Comparison of ENCODE assay signal across 10 cellular contexts in the genomic region with DNA sequence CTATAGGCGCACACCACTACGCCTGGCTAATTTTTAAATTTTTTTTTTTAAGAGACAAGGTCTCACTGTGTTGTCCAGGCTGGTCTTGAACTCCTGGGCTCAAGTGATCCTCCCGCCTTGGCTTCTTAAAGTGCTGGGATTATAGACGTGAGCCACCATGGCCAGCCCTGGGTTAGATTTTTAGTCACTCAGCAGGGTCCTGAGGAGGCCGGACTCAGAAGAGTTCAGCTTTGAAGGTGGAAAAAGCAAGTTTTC. TPM values are rescaled to one million over a fixed set of nuclear protein-coding genes. Genes with fewer than 3 reads are reported as not detected.
DNase-seq lines count a peak whose midpoint lies in the region; ATAC-seq and TF ChIP-seq lines count a peak whose summit lies in the region.
"Had no signal": no experiment of that assay in that cellular context is flagged by ENCODE, and none has a peak within 500 bp of the region (broad histone marks: within the 10 kb centered on the region; RNA-seq: fewer than 3 reads in every experiment).

No MANE protein-coding gene starts in this region.

- H3K4me3 Mint-ChIP-seq in activated naive CD8-positive, alpha-beta T cell treated with anti-CD3 and anti-CD28 coated beads, Interleukin-2, amount 10 ng/mL, durations not matched to agents 7 days and 5 days, result peak overlapping the region; percentile 83
- H3K4me3 Mint-ChIP-seq in natural killer cell, result peak overlapping the region; percentile 75

- peaks cover 7% of the 10 kb centered on the region for H3K36me3 Mint-ChIP-seq in activated naive CD8-positive, alpha-beta T cell treated with anti-CD3 and anti-CD28 coated beads, Interleukin-2, amount 10 ng/mL, durations not matched to agents 7 days and 5 days
- H3K36me3 Mint-ChIP-seq in natural killer cell, result no peaks in the 10 kb centered on the region

- H3K4me1 Mint-ChIP-seq in activated naive CD8-positive, alpha-beta T cell treated with anti-CD3 and anti-CD28 coated beads, Interleukin-2, amount 10 ng/mL, durations not matched to agents 7 days and 5 days, result peaks cover 71% of the 10 kb centered on the region
- peaks cover 60 to 65% of the 10 kb centered on the region in 2 donors for H3K4me1 Mint-ChIP-seq in natural killer cell

- peaks cover 53 to 79% (median 60%) of the 10 kb centered on the region in 10 experiments for H3K4me1 ChIP-seq in BLaER1 treated with 17β-estradiol and CSF1 and Interleukin-3, amounts not matched to agents 10 nM and 100 nM

- peak overlapping the region; percentile 73 to 98 (median 95) for H3K27ac ChIP-seq in BLaER1 treated with 17β-estradiol and CSF1 and Interleukin-3, amounts not matched to agents 10 nM and 100 nM

- H3K4me2 ChIP-seq in BLaER1 treated with 17β-estradiol and CSF1 and Interleukin-3, amounts not matched to agents 10 nM and 100 nM, result peak overlapping the region; percentile 82 to 97 (median 92)

- H4K20me1 ChIP-seq in BLaER1 treated with 17β-estradiol and CSF1 and Interleukin-3, amounts not matched to agents 10 nM and 100 nM, result no peaks in the 10 kb centered on the region

- H3K27ac Mint-ChIP-seq in activated naive CD8-positive, alpha-beta T cell treated with anti-CD3 and anti-CD28 coated beads, Interleukin-2, amount 10 ng/mL, durations not matched to agents 7 days and 5 days, result peak overlapping the region; percentile 94
- peak overlapping the region; percentile 99 to 100 for H3K27ac Mint-ChIP-seq in natural killer cell

- CTCF ChIA-PET in GM10248 (lab: Yijun Ruan, JAX), result interaction anchor here (0.8 to 8.3 kb wide), 7 partner anchors 20 to 163 kb away, joined by 3 to 101 read pairs (median 32); partner anchors contain the start of gene PIM1

- intact Hi-C loops in natural killer cell (cut with micrococcal nuclease), result no loop called here

- H3K36me3 ChIP-seq in BLaER1 treated with 17β-estradiol and CSF1 and Interleukin-3, amounts not matched to agents 10 nM and 100 nM, result no peaks in the 10 kb centered on the region

- peak overlapping the region in 9 of 10 experiments; percentile 32 to 61 (median 47); a peak in 16 of 20 replicates for H3K4me3 ChIP-seq in BLaER1 treated with 17β-estradiol and CSF1 and Interleukin-3, amounts not matched to agents 10 nM and 100 nM
- peak overlapping the region; percentile 1 for H3K4me3 ChIP-seq in GM12865 (ENCODE audit: low read depth, low read length)

- no peaks in the 10 kb centered on the region for H3K9me3 Mint-ChIP-seq in activated naive CD8-positive, alpha-beta T cell treated with anti-CD3 and anti-CD28 coated beads, Interleukin-2, amount 10 ng/mL, durations not matched to agents 7 days and 5 days
- H3K9me3 Mint-ChIP-seq in natural killer cell, result no peaks in the 10 kb centered on the region

- ATAC-seq in activated naive CD8-positive, alpha-beta T cell treated with anti-CD3 and anti-CD28 coated beads, Interleukin-2, amount 10 ng/mL, durations not matched to agents 7 days and 5 days (ENCODE audit: low read depth), result no peak
- ATAC-seq in natural killer cell, result no peak
- ATAC-seq in GM18873 (IDR thresholded peaks at IDR 0.05; ENCODE audit: low FRiP score, unreplicated experiment), result no peak

- H3K9ac ChIP-seq in BLaER1 treated with 17β-estradiol and CSF1 and Interleukin-3, amounts not matched to agents 10 nM and 100 nM, result peak overlapping the region; percentile 74 to 91 (median 80)

- TF ChIP-seq CTCF in GM12865 (IDR thresholded peaks at IDR 0.05; ENCODE audit: insufficient read depth, low read depth, low read length, missing control alignments) (no peak), natural killer cell (IDR thresholded peaks at IDR 0.05) (no peak), GM10248 (IDR thresholded peaks at IDR 0.05; ENCODE audit: control extremely low read depth, extremely low read depth, low read depth, missing control alignments) (no peak)

- H3K27me3 Mint-ChIP-seq in activated naive CD8-positive, alpha-beta T cell treated with anti-CD3 and anti-CD28 coated beads, Interleukin-2, amount 10 ng/mL, durations not matched to agents 7 days and 5 days, result no peaks in the 10 kb centered on the region
- H3K27me3 Mint-ChIP-seq in natural killer cell (ENCODE audit: low read depth in 2 of 2), result no peaks in the 10 kb centered on the region

- DNase-seq in GM12865 (ENCODE audit: low read depth) (no peak), natural killer cell (no peak), DMS153 treated with DMSO at 0.1 percent for 48 hours (lab: John Stamatoyannopoulos, UW; ENCODE audit: unreplicated experiment) (no peak), GM10248 (ENCODE audit: extremely low spot score) (no peak)
- no peak for DNase-seq in activated naive CD8-positive, alpha-beta T cell treated with anti-CD3 and anti-CD28 coated beads, Interleukin-2, amount 10 ng/mL, durations not matched to agents 7 days and 5 days
- no peak for DNase-seq in NK-92 treated with Interleukin-12 subunit alpha and Interleukin-12 subunit beta, amount 100 ng/mL, for 24 hours (lab: John Stamatoyannopoulos, UW)
- DNase-seq: NCI-H2081 treated with DMSO at 0.1 percent for 48 hours had no signal

- POLR2A ChIA-PET in activated naive CD8-positive, alpha-beta T cell treated with anti-CD3 and anti-CD28 coated beads, Interleukin-2, amount 10 ng/mL, durations not matched to agents 7 days and 5 days (lab: Charles Lee), result interaction anchor here (1.9 to 11.3 kb wide), 6 partner anchors 21 to 158 kb away, joined by 7 to 580 read pairs (median 100); partner anchors contain the start of genes MTCH1 and PIM1
- POLR2A ChIA-PET in GM10248 (lab: Yijun Ruan, JAX), result no interaction called here

- H3K27me3 ChIP-seq in BLaER1 treated with 17β-estradiol and CSF1 and Interleukin-3, amounts not matched to agents 10 nM and 100 nM, result no peaks in the 10 kb centered on the region

- no peaks in the 10 kb centered on the region for H3K9me3 ChIP-seq in BLaER1 treated with 17β-estradiol and CSF1 and Interleukin-3, amounts not matched to agents 10 nM and 100 nM (replicated peaks in 1 of 11)

RNA-seq across cellular contexts. Expression of gene FGD2, which starts 44.2 kb away (rescaled TPM):
- 10 to 100 TPM in 1 of 2 experiments, 1 to 10 TPM in 1; 9.8 to 12.4 TPM for total RNA-seq in activated naive CD8-positive, alpha-beta T cell treated with anti-CD3 and anti-CD28 coated beads, Interleukin-2, amount 10 ng/mL, durations not matched to agents 7 days and 5 days
- total RNA-seq in natural killer cell, result 10 to 100 TPM in 2 of 3 donors, 1 to 10 TPM in 1; 6.3 to 22.3 (median 14.1) TPM
- total RNA-seq: myocyte had no signal
